In the genomic region with DNA sequence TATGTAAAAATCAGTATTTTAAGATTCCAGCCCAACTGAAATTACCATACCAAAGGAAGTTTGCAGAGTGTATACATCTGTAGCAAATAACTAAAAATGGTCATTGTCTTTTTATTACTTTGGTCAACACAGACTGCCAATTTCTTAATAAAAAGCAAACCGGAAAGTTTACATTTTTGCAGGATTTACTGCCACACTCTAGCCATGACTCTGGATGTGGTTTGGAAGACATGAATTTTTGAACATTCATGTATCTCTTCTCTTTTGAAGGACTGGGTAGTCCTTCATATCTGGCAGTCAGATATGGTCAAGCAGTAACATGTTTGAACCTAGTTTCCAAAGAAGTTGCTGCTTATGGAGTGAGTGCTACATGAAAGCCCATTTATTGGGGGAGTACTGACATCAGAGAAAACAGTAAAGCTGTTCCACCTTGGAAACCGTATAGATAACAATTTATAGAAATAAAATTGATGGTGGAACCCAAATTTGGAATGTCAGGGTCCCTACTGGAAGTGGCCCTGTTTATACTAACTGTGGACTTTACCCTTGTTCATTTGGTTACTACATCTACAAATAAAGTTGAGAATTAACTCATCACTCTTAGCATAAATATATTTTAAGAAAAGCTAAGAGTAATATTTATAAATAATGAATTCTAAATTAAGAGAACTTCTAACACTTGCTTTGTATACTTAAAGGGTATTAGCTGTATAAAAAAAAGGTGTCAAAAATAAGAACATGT, we compare ENCODE assay signal across 27 cellular contexts.
A peak's percentile ranks its signal among the peaks of the same experiment; 100 is the strongest.
DNase-seq lines count a peak whose midpoint lies in the region; ATAC-seq, FAIRE-seq and TF ChIP-seq lines count a peak whose summit lies in the region.
"Had no signal": no experiment of that assay in that cellular context is flagged by ENCODE, and none has a peak within 500 bp of the region (broad histone marks: within the 10 kb centered on the region; RNA-seq: fewer than 3 reads in every experiment).

No MANE protein-coding gene starts in this region.

- H3K36me3 ChIP-seq in bronchial epithelial cell (ENCODE audit: control insufficient read depth, insufficient read depth, low read length) (no peaks in the 10 kb centered on the region), keratinocyte (ENCODE audit: control insufficient read depth in 2 of 2, extremely low read depth in 1 of 2, insufficient read depth in 2 of 2, low read length in 2 of 2) (peaks cover 0 to 3% of the 10 kb centered on the region in 2 experiments)
- H3K36me3 ChIP-seq: HAP-1, Peyer's patch had no signal

- H3K9ac ChIP-seq in keratinocyte (ENCODE audit: control insufficient read depth, extremely low read depth, insufficient read depth, low read length): no peak overlapping the region
- H3K9ac ChIP-seq: SK-N-SH had no signal

- no peak overlapping the region for H3K4me3 Mint-ChIP-seq in stimulated activated effector memory CD8-positive, alpha-beta T cell treated with anti-CD3 and anti-CD28 coated beads, Interleukin-12 subunit alpha, Interleukin-12 subunit beta, amount 100 ng/mL, for 72 hours
- no peak overlapping the region for H3K4me3 Mint-ChIP-seq in activated T-cell treated with anti-CD3 and anti-CD28 coated beads, Interleukin-2, amount 50 U/mL, for 72 hours
- H3K4me3 Mint-ChIP-seq: CD14-positive monocyte, HFFc6 had no signal

- peaks cover 23% of the 10 kb centered on the region for H3K4me1 Mint-ChIP-seq in stimulated activated effector memory CD8-positive, alpha-beta T cell treated with anti-CD3 and anti-CD28 coated beads, Interleukin-12 subunit alpha, Interleukin-12 subunit beta, amount 100 ng/mL, for 72 hours
- peaks cover 24% of the 10 kb centered on the region for H3K4me1 Mint-ChIP-seq in activated T-cell treated with anti-CD3 and anti-CD28 coated beads, Interleukin-2, amount 50 U/mL, for 72 hours (ENCODE audit: low read depth)

- no peak overlapping the region for H3K27ac Mint-ChIP-seq in stimulated activated effector memory CD8-positive, alpha-beta T cell treated with anti-CD3 and anti-CD28 coated beads, Interleukin-12 subunit alpha, Interleukin-12 subunit beta, amount 100 ng/mL, for 72 hours
- H3K27ac Mint-ChIP-seq in activated T-cell treated with anti-CD3 and anti-CD28 coated beads, Interleukin-2, amount 50 U/mL, for 72 hours: no peak overlapping the region
- H3K27ac Mint-ChIP-seq: CD14-positive monocyte, HFFc6 had no signal

- H4K20me1 ChIP-seq in keratinocyte (ENCODE audit: control insufficient read depth, extremely low read depth, insufficient read depth, low read length): no peaks in the 10 kb centered on the region

- no peaks in the 10 kb centered on the region for H3K79me2 ChIP-seq in keratinocyte (ENCODE audit: control insufficient read depth, insufficient read depth, low read length)

- H3K27me3 ChIP-seq in bronchial epithelial cell (ENCODE audit: control insufficient read depth, insufficient read depth, low read length) (no peaks in the 10 kb centered on the region), keratinocyte (ENCODE audit: control insufficient read depth, extremely low read depth, insufficient read depth, low read length) (no peaks in the 10 kb centered on the region)
- H3K27me3 ChIP-seq: Peyer's patch had no signal

- no peak overlapping the region for H2AFZ ChIP-seq in keratinocyte (ENCODE audit: control insufficient read depth, low read length)

- DNase-seq in AG10803 (ENCODE audit: low read depth): peak; percentile 64
- DNase-seq in EH (ENCODE audit: low read depth): peak; percentile 51
- DNase-seq in bronchial epithelial cell (ENCODE audit: low read depth): peak; percentile 27
- no peak for DNase-seq in keratinocyte (ENCODE audit: low read depth, low spot score)
- DNase-seq in stimulated activated effector memory CD8-positive, alpha-beta T cell treated with anti-CD3 and anti-CD28 coated beads, Interleukin-12 subunit alpha, Interleukin-12 subunit beta, amount 100 ng/mL, for 72 hours (ENCODE audit: low spot score in 2 of 2): no peak
- no peak for DNase-seq in NCI-H748 (lab: John Stamatoyannopoulos, UW; ENCODE audit: unreplicated experiment)
- DNase-seq in activated T-cell treated with anti-CD3 and anti-CD28 coated beads, Interleukin-2, amount 50 U/mL, for 72 hours: no peak
- DNase-seq: AML-193, Calu3, GDM1, GOT3, HFFc6, IMR-90, KG1, NCI-H1048, NCI-H1417, NCI-H1694, NCI-H2081, NCI-H2227 treated with DMSO at 0.1 percent for 48 hours, NCI-H526 treated with DMSO at 0.1 percent for 48 hours, Peyer's patch, SK-N-SH, SW 1271 had no signal

- H3K4me1 ChIP-seq in keratinocyte (ENCODE audit: control insufficient read depth, extremely low read depth, insufficient read depth, low read length): peaks cover 6% of the 10 kb centered on the region
- H3K4me1 ChIP-seq: HAP-1 had no signal

- no peaks in the 10 kb centered on the region for H3K27me3 Mint-ChIP-seq in activated T-cell treated with anti-CD3 and anti-CD28 coated beads, Interleukin-2, amount 50 U/mL, for 72 hours (ENCODE audit: low read depth)

- H3K4me3 ChIP-seq in AG10803 (ENCODE audit: low read length) (no peak overlapping the region), bronchial epithelial cell (ENCODE audit: low read depth, low read length) (no peak overlapping the region), keratinocyte (ENCODE audit: control insufficient read depth in 2 of 3, extremely low read depth in 1 of 3, insufficient read depth in 2 of 3, low read depth in 1 of 3, low read length in 3 of 3) (no peak overlapping the region)
- H3K4me3 ChIP-seq: GM12878, HAP-1, Peyer's patch had no signal

- no peak for ATAC-seq in stimulated activated effector memory CD8-positive, alpha-beta T cell treated with anti-CD3 and anti-CD28 coated beads, Interleukin-12 subunit alpha, Interleukin-12 subunit beta, amount 100 ng/mL, for 72 hours
- no peak for ATAC-seq in activated T-cell treated with anti-CD3 and anti-CD28 coated beads, Interleukin-2, amount 50 U/mL, for 72 hours (replicated peaks in 1 of 2)
- ATAC-seq: GM12878 had no signal

- no peaks in the 10 kb centered on the region for H3K9me3 Mint-ChIP-seq in stimulated activated effector memory CD8-positive, alpha-beta T cell treated with anti-CD3 and anti-CD28 coated beads, Interleukin-12 subunit alpha, Interleukin-12 subunit beta, amount 100 ng/mL, for 72 hours
- H3K9me3 Mint-ChIP-seq in activated T-cell treated with anti-CD3 and anti-CD28 coated beads, Interleukin-2, amount 50 U/mL, for 72 hours: no peaks in the 10 kb centered on the region
- H3K9me3 Mint-ChIP-seq: CD14-positive monocyte, HFFc6 had no signal

- no peaks in the 10 kb centered on the region for H3K9me1 ChIP-seq in keratinocyte (ENCODE audit: control insufficient read depth, extremely low read depth, insufficient read depth, low read length)

- H3K4me2 ChIP-seq in keratinocyte (ENCODE audit: control insufficient read depth, extremely low read depth, insufficient read depth, low read depth, low read length): peak overlapping the region; percentile 20
- H3K4me2 ChIP-seq: SK-N-SH had no signal

- H3K9me3 ChIP-seq in keratinocyte (ENCODE audit: control insufficient read depth, low read depth, low read length): no peaks in the 10 kb centered on the region
- H3K9me3 ChIP-seq: HAP-1, Peyer's patch, SK-N-SH had no signal

- no peak for TF ChIP-seq CTCF in AG10803 (conservative IDR thresholded peaks at IDR 0.05; ENCODE audit: low read length)
- TF ChIP-seq CTCF in bronchial epithelial cell (IDR thresholded peaks at IDR 0.05; ENCODE audit: insufficient read depth, low read length, severe bottlenecking): no peak
- TF ChIP-seq CTCF in keratinocyte (optimal IDR thresholded peaks at IDR 0.05 in 1 of 3, IDR thresholded peaks at IDR 0.05 in 1 of 3, conservative IDR thresholded peaks at IDR 0.05 in 1 of 3; ENCODE audit: extremely low read depth in 1 of 3, insufficient read depth in 2 of 3, low read length in 3 of 3): no peak

- no peak overlapping the region for H3K27ac ChIP-seq in keratinocyte (ENCODE audit: control insufficient read depth, insufficient read depth, low read length)
- H3K27ac ChIP-seq: Peyer's patch had no signal

- FAIRE-seq in bronchial epithelial cell (lab: Jason Lieb, UNC) (no peak), keratinocyte (lab: Jason Lieb, UNC) (peak; percentile 81)
- FAIRE-seq: A204.1, GM12878 had no signal

- dilution Hi-C loops in keratinocyte (cut with MboI; ENCODE audit: extremely low pct_ligation_motif_present, low sequenced_read_pairs): no loop called here

- H3K36me3 Mint-ChIP-seq in stimulated activated effector memory CD8-positive, alpha-beta T cell treated with anti-CD3 and anti-CD28 coated beads, Interleukin-12 subunit alpha, Interleukin-12 subunit beta, amount 100 ng/mL, for 72 hours: no peaks in the 10 kb centered on the region
- H3K36me3 Mint-ChIP-seq in activated T-cell treated with anti-CD3 and anti-CD28 coated beads, Interleukin-2, amount 50 U/mL, for 72 hours (ENCODE audit: insufficient read depth in 2 of 2): peaks cover 0 to 1% of the 10 kb centered on the region in 2 donors

Comparison
In these comparisons a context has a peak if more than half of its experiments do, and no peak if none do; other contexts are left out.
1. DNase-seq: peak in AG10803 (single experiment), EH (single experiment) and bronchial epithelial cell (single experiment); none in keratinocyte (single experiment), stimulated activated effector memory CD8-positive, alpha-beta T cell treated with anti-CD3 and anti-CD28 coated beads, Interleukin-12 subunit alpha, Interleukin-12 subunit beta, amount 100 ng/mL, for 72 hours (0 of 2), NCI-H748 (single experiment) and activated T-cell treated with anti-CD3 and anti-CD28 coated beads, Interleukin-2, amount 50 U/mL, for 72 hours (0 of 2).